In genomic region chr4:170278481-170278880, GRCh38 we compare ENCODE assay signal across 30 cellular contexts.
"Had no signal": no experiment of that assay in that cellular context is flagged by ENCODE, and none has a peak within 500 bp of the region (broad histone marks: within the 10 kb centered on the region; RNA-seq: fewer than 3 reads in every experiment).

No MANE protein-coding gene starts in this region.

- H3K4me3 ChIP-seq: ascending aorta, gastrocnemius medialis, heart left ventricle had no signal

- DNase-seq: activated B cell treated with CpG ODN at 0.5 μM for 24 hours; activated CD4-positive, alpha-beta T cell treated with anti-CD3 and anti-CD28 coated beads for 48 hours; activated CD4-positive, alpha-beta T cell treated with anti-CD3 and anti-CD28 coated beads, Interleukin-2, amount 50 U/mL, for 1 hour; activated CD4-positive, alpha-beta T cell treated with anti-CD3 and anti-CD28 coated beads, Interleukin-2, amount 50 U/mL, for 48 hours; activated CD8-positive, alpha-beta memory T cell treated with anti-CD3 and anti-CD28 coated beads for 24 hours; activated CD8-positive, alpha-beta T cell treated with anti-CD3 and anti-CD28 coated beads for 36 hours; activated gamma-delta T cell; activated naive CD4-positive, alpha-beta T cell; activated naive CD4-positive, alpha-beta T cell treated with anti-CD3 and anti-CD28 coated beads, Interleukin-2, amount 10 ng/mL, durations not matched to agents 7 days and 5 days; activated naive CD8-positive, alpha-beta T cell treated with anti-CD3 and anti-CD28 coated beads, Interleukin-2, amount 10 ng/mL, durations not matched to agents 7 days and 5 days; activated T-cell treated with anti-CD3 and anti-CD28 coated beads, Interleukin-2, amount 50 U/mL, for 4 hours; brain microvascular endothelial cell; caudate nucleus; effector CD8-positive, alpha-beta T cell; foreskin fibroblast; gastrocnemius medialis; glutamatergic neuron; heart left ventricle; T-helper 1 cell; T-helper 17 cell; T1000; WERI-Rb-1 had no signal

- H3K4me1 ChIP-seq: ascending aorta, gastrocnemius medialis, heart left ventricle had no signal

- H3K9me3 Mint-ChIP-seq: activated B cell treated with CpG ODN at 0.5 μM for 24 hours; activated naive CD4-positive, alpha-beta T cell treated with anti-CD3 and anti-CD28 coated beads, Interleukin-2, amount 10 ng/mL, durations not matched to agents 7 days and 5 days had no signal

- H3K27me3 Mint-ChIP-seq: activated B cell treated with CpG ODN at 0.5 μM for 24 hours; activated CD8-positive, alpha-beta T cell treated with anti-CD3 and anti-CD28 coated beads for 36 hours; activated naive CD4-positive, alpha-beta T cell treated with anti-CD3 and anti-CD28 coated beads, Interleukin-2, amount 10 ng/mL, durations not matched to agents 7 days and 5 days; activated naive CD8-positive, alpha-beta T cell treated with anti-CD3 and anti-CD28 coated beads, Interleukin-2, amount 10 ng/mL, durations not matched to agents 7 days and 5 days; T-helper 17 cell had no signal

- H3K27me3 ChIP-seq: ascending aorta, brain microvascular endothelial cell, gastrocnemius medialis, heart left ventricle had no signal

- H3K27ac ChIP-seq: ascending aorta, brain microvascular endothelial cell, gastrocnemius medialis, heart left ventricle, WERI-Rb-1 had no signal

- H3K4me3 Mint-ChIP-seq: activated B cell treated with CpG ODN at 0.5 μM for 24 hours; activated CD8-positive, alpha-beta T cell treated with anti-CD3 and anti-CD28 coated beads for 36 hours; activated naive CD4-positive, alpha-beta T cell treated with anti-CD3 and anti-CD28 coated beads, Interleukin-2, amount 10 ng/mL, durations not matched to agents 7 days and 5 days; activated naive CD8-positive, alpha-beta T cell treated with anti-CD3 and anti-CD28 coated beads, Interleukin-2, amount 10 ng/mL, durations not matched to agents 7 days and 5 days; activated T-cell treated with anti-CD3 and anti-CD28 coated beads, Interleukin-2, amount 50 U/mL, for 4 hours; T-helper 17 cell; T-helper 2 cell treated with Interferon-gamma antibody and Interleukin-4, amounts not matched to agents 5 μg/mL and 100 μg/mL, for 36 hours had no signal

- FAIRE-seq: colon, endometrium, endothelial cell of umbilical vein had no signal

- ATAC-seq: activated CD4-positive, CD25-positive, alpha-beta regulatory T cell treated with anti-CD3 and anti-CD28 coated beads, Interleukin-2, amount 50 U/mL, for 24 hours; activated CD8-positive, alpha-beta T cell treated with anti-CD3 and anti-CD28 coated beads for 36 hours; activated naive CD4-positive, alpha-beta T cell treated with anti-CD3 and anti-CD28 coated beads, Interleukin-2, amount 50 U/mL, for 72 hours; activated T-cell treated with anti-CD3 and anti-CD28 coated beads, Interleukin-2, amount 50 U/mL, for 4 hours; esophagus mucosa; gastrocnemius medialis; heart left ventricle; T-helper 17 cell had no signal

- H3K4me1 Mint-ChIP-seq: activated B cell treated with CpG ODN at 0.5 μM for 24 hours; activated naive CD4-positive, alpha-beta T cell treated with anti-CD3 and anti-CD28 coated beads, Interleukin-2, amount 10 ng/mL, durations not matched to agents 7 days and 5 days; activated naive CD8-positive, alpha-beta T cell treated with anti-CD3 and anti-CD28 coated beads, Interleukin-2, amount 10 ng/mL, durations not matched to agents 7 days and 5 days; T-helper 17 cell had no signal

- H3K36me3 ChIP-seq: ascending aorta, brain microvascular endothelial cell, gastrocnemius medialis, heart left ventricle, WERI-Rb-1 had no signal

- H3K9me3 ChIP-seq: ascending aorta, gastrocnemius medialis had no signal

- H3K36me3 Mint-ChIP-seq: activated naive CD4-positive, alpha-beta T cell treated with anti-CD3 and anti-CD28 coated beads, Interleukin-2, amount 10 ng/mL, durations not matched to agents 7 days and 5 days; activated naive CD4-positive, alpha-beta T cell treated with anti-CD3 and anti-CD28 coated beads, Interleukin-2, amount 50 U/mL, for 72 hours; activated naive CD8-positive, alpha-beta T cell treated with anti-CD3 and anti-CD28 coated beads, Interleukin-2, amount 10 ng/mL, durations not matched to agents 7 days and 5 days had no signal

- H3K27ac Mint-ChIP-seq: activated B cell treated with CpG ODN at 0.5 μM for 24 hours; activated CD8-positive, alpha-beta T cell treated with anti-CD3 and anti-CD28 coated beads for 36 hours; activated naive CD4-positive, alpha-beta T cell treated with anti-CD3 and anti-CD28 coated beads, Interleukin-2, amount 10 ng/mL, durations not matched to agents 7 days and 5 days; activated naive CD4-positive, alpha-beta T cell treated with anti-CD3 and anti-CD28 coated beads, Interleukin-2, amount 50 U/mL, for 72 hours; activated naive CD8-positive, alpha-beta T cell treated with anti-CD3 and anti-CD28 coated beads, Interleukin-2, amount 10 ng/mL, durations not matched to agents 7 days and 5 days; T-helper 17 cell; T-helper 2 cell treated with Interferon-gamma antibody and Interleukin-4, amounts not matched to agents 5 μg/mL and 100 μg/mL, for 36 hours had no signal
